ENCODE assay signal across 7 cellular contexts in genomic region chr1:233440952-233441401, GRCh38.
DNase-seq lines count a peak whose midpoint lies in the region; ATAC-seq and TF ChIP-seq lines count a peak whose summit lies in the region.

No MANE protein-coding gene starts in this region.

- peak overlapping the region; percentile 30; the same call in 1 of the 2 replicates for H3K9ac ChIP-seq in iPS-20b (ENCODE audit: low read depth, low read length)

- TF ChIP-seq POLR2A in suprapubic skin (IDR thresholded peaks at IDR 0.05) = no peak

- H3K36me3 ChIP-seq in iPS-20b (ENCODE audit: insufficient read depth, low read depth, low read length) = no peaks in the 10 kb centered on the region
- H3K36me3 ChIP-seq in suprapubic skin = no peaks in the 10 kb centered on the region

- TF ChIP-seq EP300 in suprapubic skin (IDR thresholded peaks at IDR 0.05) = no peak

- H3K9me3 ChIP-seq in iPS-20b (ENCODE audit: insufficient read depth, low read depth, low read length) (peaks cover 10% of the 10 kb centered on the region), suprapubic skin (no peaks in the 10 kb centered on the region)

- DNase-seq in ELR (ENCODE audit: low read depth) (peak; percentile 65), NCI-H345 (lab: John Stamatoyannopoulos, UW) (peak; percentile 76), astrocyte of the hippocampus (ENCODE audit: low read depth, low spot score) (peak; percentile 87), suprapubic skin (ENCODE audit: low spot score in 2 of 2) (no peak)

- H3K27ac ChIP-seq in iPS-20b (ENCODE audit: low read length) (no peak overlapping the region), suprapubic skin (no peak overlapping the region)

- peak; percentile 59 for ATAC-seq in HG02970 (IDR thresholded peaks at IDR 0.05; ENCODE audit: low FRiP score, unreplicated experiment)
- no peak for ATAC-seq in GM19324 (IDR thresholded peaks at IDR 0.05; ENCODE audit: low FRiP score, unreplicated experiment)

- WGBS in suprapubic skin = 10% methylated on average over 9 of the region's 9 CpGs

- H3K27me3 ChIP-seq in iPS-20b (ENCODE audit: insufficient read depth, low read length) (no peaks in the 10 kb centered on the region), suprapubic skin (no peaks in the 10 kb centered on the region)

- H3K4me1 ChIP-seq in iPS-20b (ENCODE audit: insufficient read depth, low read length) (0 out of 2 replicates have a peak, but pooled peaks cover 5% of the 10 kb centered on the region), suprapubic skin (peaks cover 2% of the 10 kb centered on the region)

- no peak overlapping the region for H3K4me3 ChIP-seq in iPS-20b (ENCODE audit: low read length)
- no peak overlapping the region for H3K4me3 ChIP-seq in suprapubic skin

- TF ChIP-seq CTCF in suprapubic skin (IDR thresholded peaks at IDR 0.05) = peak; percentile 24 to 42

Comparison
In these comparisons a context has a peak if more than half of its experiments do, and no peak if none do; other contexts are left out.
1. DNase-seq: peak in ELR (single experiment), NCI-H345 (single experiment) and astrocyte of the hippocampus (single experiment); none in suprapubic skin (0 of 2).